32 cellular contexts compared by ENCODE assay signal in the genomic region with DNA sequence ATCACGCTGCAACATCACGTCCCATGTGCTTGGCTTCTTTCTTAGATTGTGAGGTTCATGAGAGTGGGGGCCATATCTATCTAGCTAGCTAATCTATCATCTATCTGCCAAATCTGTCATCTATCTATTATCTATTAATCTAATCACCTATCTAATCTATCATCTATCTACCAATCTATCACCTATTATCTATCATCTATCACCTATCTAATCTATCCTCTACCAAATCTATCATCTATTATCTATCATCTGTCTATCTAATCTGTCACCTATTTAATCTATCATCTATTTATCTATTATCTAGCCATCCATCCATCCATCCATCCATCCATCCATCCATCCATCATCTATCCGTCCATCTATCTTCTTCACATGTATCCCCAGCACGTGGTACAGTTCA. TPM values are rescaled to one million over a fixed set of nuclear protein-coding genes. Genes with fewer than 3 reads are reported as not detected.
"Had no signal": no experiment of that assay in that cellular context is flagged by ENCODE, and none has a peak within 500 bp of the region (broad histone marks: within the 10 kb centered on the region; RNA-seq: fewer than 3 reads in every experiment).

No MANE protein-coding gene starts in this region.

- H3K27ac ChIP-seq: heart right ventricle, hepatocyte, lower lobe of right lung, ovary, right atrium auricular region, right lobe of liver, stomach, testis, thyroid gland, transverse colon, upper lobe of left lung had no signal

- H3K4me3 Mint-ChIP-seq: stimulated activated naive B cell treated with anti-CD40 and anti-IgM and Interleukin-4, amounts not matched to agents 10 μg/mL and 1 μg/mL and 100 μg/mL, for 72 hours had no signal

- H3K36me3 ChIP-seq: heart right ventricle, lower lobe of right lung, ovary, right atrium auricular region, right lobe of liver, stomach, thyroid gland, transverse colon, upper lobe of left lung had no signal

- H3K79me2 ChIP-seq: hepatocyte had no signal

- H2AFZ ChIP-seq: hepatocyte had no signal

- H3K9me3 Mint-ChIP-seq: stimulated activated naive B cell treated with anti-CD40 and anti-IgM and Interleukin-4, amounts not matched to agents 10 μg/mL and 1 μg/mL and 100 μg/mL, for 72 hours had no signal

- H3K27ac Mint-ChIP-seq: progenitor cell of endocrine pancreas had no signal

- H3K4me2 ChIP-seq: hepatocyte, smooth muscle cell had no signal

- FAIRE-seq: keratinocyte, urothelium cell line had no signal

- H3K36me3 Mint-ChIP-seq: naive thymus-derived CD8-positive, alpha-beta T cell; stimulated activated naive B cell treated with anti-CD40 and anti-IgM and Interleukin-4, amounts not matched to agents 10 μg/mL and 1 μg/mL and 100 μg/mL, for 72 hours had no signal

- H3K4me3 ChIP-seq: heart right ventricle, hepatocyte, lower lobe of right lung, ovary, right atrium auricular region, right lobe of liver, smooth muscle cell, stomach, testis, thyroid gland, transverse colon, upper lobe of left lung had no signal

- ATAC-seq: heart right ventricle; left cardiac atrium; left lobe of liver; left ventricle myocardium superior; lower lobe of right lung; naive thymus-derived CD8-positive, alpha-beta T cell; stimulated activated naive B cell treated with anti-CD40 and anti-IgM and Interleukin-4, amounts not matched to agents 10 μg/mL and 1 μg/mL and 100 μg/mL, for 72 hours; stimulated activated naive CD8-positive, alpha-beta T cell treated with anti-CD3 and anti-CD28 coated beads, Interleukin-15, Interleukin-2, amounts not matched to agents 100 U/mL and 50 U/mL, for 24 hours had no signal

- H3K4me1 ChIP-seq: heart right ventricle, lower lobe of right lung, right atrium auricular region, right lobe of liver, stomach, testis, thyroid gland, transverse colon, upper lobe of left lung had no signal

- H3K27me3 ChIP-seq: hepatocyte, ovary, right atrium auricular region, right lobe of liver, testis, thyroid gland, upper lobe of left lung had no signal

- DNase-seq: heart right ventricle; kidney glomerular epithelial cell; left cardiac atrium; left ventricle myocardium superior; lower lobe of right lung; mammary epithelial cell; mesenchymal stem cell; naive thymus-derived CD8-positive, alpha-beta T cell; ovary; right lobe of liver; stimulated activated CD4-positive, alpha-beta T cell treated with anti-CD3 and anti-CD28 coated beads, Interleukin-1b, Interleukin-23, amount 100 ng/mL, for 48 hours; stimulated activated CD4-positive, alpha-beta T cell treated with anti-CD3 and anti-CD28 coated beads, Interleukin-2, amount 100 ng/mL, for 48 hours; stimulated activated CD4-positive, alpha-beta T cell treated with anti-CD3 and anti-CD28 coated beads, Interleukin-4, amount 100 ng/mL, for 4 hours; stimulated activated CD8-positive, alpha-beta memory T cell treated with anti-CD3 and anti-CD28 coated beads, Interleukin-4, amount 100 ng/mL, for 48 hours; stimulated activated naive B cell treated with anti-CD40 and anti-IgM and Interleukin-4, amounts not matched to agents 10 μg/mL and 1 μg/mL and 100 μg/mL, for 72 hours; stimulated activated naive CD8-positive, alpha-beta T cell treated with anti-CD3 and anti-CD28 coated beads, Interleukin-15, Interleukin-2, amounts not matched to agents 100 U/mL and 50 U/mL, for 24 hours; stomach; testis; thyroid gland; upper lobe of left lung had no signal

- H3K9me3 ChIP-seq: heart right ventricle, lower lobe of right lung, ovary, right atrium auricular region, right lobe of liver, testis, thyroid gland, transverse colon, upper lobe of left lung had no signal

RNA-seq across cellular contexts. Expression of a gene that starts 14.2 kb away (rescaled TPM):
- total RNA-seq: hepatocyte; lower lobe of right lung; mammary epithelial cell; naive thymus-derived CD8-positive, alpha-beta T cell; omental fat pad; ovary; progenitor cell of endocrine pancreas; pulmonary artery endothelial cell; renal cortical epithelial cell; smooth muscle cell; stomach; thyroid gland; transverse colon; upper lobe of left lung had no signal
- polyA plus RNA-seq: keratinocyte; mammary epithelial cell; naive thymus-derived CD8-positive, alpha-beta T cell; neural cell; smooth muscle cell had no signal

RNA-seq across cellular contexts. Expression of a gene that starts 20.8 kb away (rescaled TPM):
- total RNA-seq: hepatocyte; left ventricle myocardium superior; mammary epithelial cell; naive thymus-derived CD8-positive, alpha-beta T cell; progenitor cell of endocrine pancreas; pulmonary artery endothelial cell; renal cortical epithelial cell; right atrium auricular region; smooth muscle cell; thyroid gland had no signal
- polyA plus RNA-seq: hepatocyte, keratinocyte, mammary epithelial cell, neural cell, smooth muscle cell, stomach had no signal
